ENCODE assay signal across 17 cellular contexts in genomic region chr10:2145486-2145885, GRCh38.
DNase-seq lines count a peak whose midpoint lies in the region; TF ChIP-seq lines count a peak whose summit lies in the region.
"Had no signal": no experiment of that assay in that cellular context is flagged by ENCODE, and none has a peak within 500 bp of the region (broad histone marks: within the 10 kb centered on the region; RNA-seq: fewer than 3 reads in every experiment).

No MANE protein-coding gene starts in this region.

- peaks cover 4% of the 10 kb centered on the region for H3K27me3 Mint-ChIP-seq in glutamatergic neuron (ENCODE audit: unreplicated experiment)
- peaks cover 5% of the 10 kb centered on the region for H3K27me3 Mint-ChIP-seq in neural progenitor cell (ENCODE audit: insufficient read depth, low read depth)

- no peaks in the 10 kb centered on the region for H3K27me3 ChIP-seq in BLaER1
- H3K27me3 ChIP-seq in KMS-11 (ENCODE audit: insufficient read depth, low read depth) = no peaks in the 10 kb centered on the region; the same call in 1 of the 2 replicates
- H3K27me3 ChIP-seq in neural progenitor cell = no peaks in the 10 kb centered on the region
- H3K27me3 ChIP-seq in adrenal gland = no peaks in the 10 kb centered on the region

- H3F3A ChIP-seq in neural progenitor cell (ENCODE audit: low read depth) = no peaks in the 10 kb centered on the region

- H3K36me3 Mint-ChIP-seq in glutamatergic neuron (ENCODE audit: unreplicated experiment) = no peaks in the 10 kb centered on the region
- no peaks in the 10 kb centered on the region for H3K36me3 Mint-ChIP-seq in neural progenitor cell
- H3K36me3 Mint-ChIP-seq: CD4-positive, alpha-beta memory T cell had no signal

- H3K4me1 ChIP-seq in BLaER1 (peaks cover 11% of the 10 kb centered on the region; the same call in 1 of the 2 replicates), KMS-11 (ENCODE audit: low read depth, poor library complexity, severe bottlenecking) (peaks cover 18% of the 10 kb centered on the region), neural progenitor cell (peaks cover 24% of the 10 kb centered on the region), adrenal gland (replicated peaks in 1 of 2) (no peaks in the 10 kb centered on the region)

- H3K4me2 ChIP-seq in BLaER1 (0 out of 2 replicates have a peak overlapping the region, but pooled peaks have one; percentile 2), KMS-11 (peak overlapping the region; percentile 52), neural progenitor cell (peak overlapping the region; percentile 37)

- intact Hi-C loops in adrenal gland (cut with DNase I) = no loop called here

- H3K4me1 Mint-ChIP-seq in glutamatergic neuron (ENCODE audit: low read depth, unreplicated experiment) (peaks cover 26% of the 10 kb centered on the region), neural progenitor cell (peaks cover 18% of the 10 kb centered on the region)
- H3K4me1 Mint-ChIP-seq: CD4-positive, alpha-beta memory T cell had no signal

- DNase-seq in glutamatergic neuron (peak; percentile 58), neural progenitor cell (ENCODE audit: low spot score) (peak; percentile 39), activated gamma-delta T cell treated with Interleukin-2 at 50 U/mL for 16 hours (no peak), adrenal gland (no peak), NCI-H510A (lab: John Stamatoyannopoulos, UW) (no peak), CD1c-positive myeloid dendritic cell (ENCODE audit: extremely low spot score) (no peak)
- DNase-seq: 8988T; AML-193; C1 segment of cervical spinal cord; CD4-positive, alpha-beta memory T cell; DMS79; EL; HCEC 1CT; HFFc6 had no signal

- peak overlapping the region; percentile 63 for H3K27ac Mint-ChIP-seq in glutamatergic neuron (ENCODE audit: unreplicated experiment)
- peak overlapping the region; percentile 61 for H3K27ac Mint-ChIP-seq in neural progenitor cell
- H3K27ac Mint-ChIP-seq: CD4-positive, alpha-beta memory T cell; HFFc6 had no signal

- no peak for TF ChIP-seq POLR2A in adrenal gland (IDR thresholded peaks at IDR 0.05)

- WGBS in adrenal gland, 4 donors = 38 to 48% (median 44%) methylated on average over 7 of the region's 7 CpGs

- H3K36me3 ChIP-seq in BLaER1 = no peaks in the 10 kb centered on the region
- no peaks in the 10 kb centered on the region for H3K36me3 ChIP-seq in KMS-11 (ENCODE audit: insufficient read depth)
- H3K36me3 ChIP-seq in neural progenitor cell = no peaks in the 10 kb centered on the region
- no peaks in the 10 kb centered on the region for H3K36me3 ChIP-seq in adrenal gland (replicated peaks in 1 of 2)

- H3K9me3 ChIP-seq in BLaER1 (peaks cover 6% of the 10 kb centered on the region), neural progenitor cell (ENCODE audit: low read depth) (no peaks in the 10 kb centered on the region), adrenal gland (replicated peaks in 1 of 3) (no peaks in the 10 kb centered on the region)

- no peak overlapping the region for H3K4me3 Mint-ChIP-seq in glutamatergic neuron (ENCODE audit: unreplicated experiment)
- no peak overlapping the region for H3K4me3 Mint-ChIP-seq in neural progenitor cell
- H3K4me3 Mint-ChIP-seq: CD4-positive, alpha-beta memory T cell; HFFc6 had no signal

- H3K9me3 Mint-ChIP-seq in glutamatergic neuron (ENCODE audit: unreplicated experiment) = no peaks in the 10 kb centered on the region
- H3K9me3 Mint-ChIP-seq in neural progenitor cell = peaks cover 5% of the 10 kb centered on the region

- no peak overlapping the region for H3K4me3 ChIP-seq in BLaER1
- no peak overlapping the region for H3K4me3 ChIP-seq in KMS-11 (IDR thresholded peaks at IDR 0.05; ENCODE audit: insufficient read depth, low read depth, low read length)
- no peak overlapping the region for H3K4me3 ChIP-seq in neural progenitor cell
- no peak overlapping the region for H3K4me3 ChIP-seq in adrenal gland

- no peaks in the 10 kb centered on the region for H3K79me2 ChIP-seq in KMS-11 (ENCODE audit: insufficient read depth, low read depth)
- H3K79me2 ChIP-seq in neural progenitor cell (ENCODE audit: low read depth) = no peaks in the 10 kb centered on the region

- H3K27ac ChIP-seq in BLaER1 = no peak overlapping the region
- H3K27ac ChIP-seq in KMS-11 = no peak overlapping the region
- H3K27ac ChIP-seq in neural progenitor cell = no peak overlapping the region
- no peak overlapping the region for H3K27ac ChIP-seq in adrenal gland
- H3K27ac ChIP-seq: HL-60 had no signal

- H4K20me1 ChIP-seq in BLaER1 (no peaks in the 10 kb centered on the region), KMS-11 (ENCODE audit: insufficient read depth) (no peaks in the 10 kb centered on the region), neural progenitor cell (ENCODE audit: low read depth) (no peaks in the 10 kb centered on the region)

- H3K9ac ChIP-seq in BLaER1 (no peak overlapping the region), KMS-11 (no peak overlapping the region), neural progenitor cell (no peak overlapping the region)

- no peak overlapping the region for H2AFZ ChIP-seq in KMS-11 (ENCODE audit: low read depth)
- H2AFZ ChIP-seq in neural progenitor cell (replicated peaks) = no peak overlapping the region

- TF ChIP-seq CTCF in KMS-11 (conservative IDR thresholded peaks at IDR 0.05; ENCODE audit: low read depth, low read length) (no peak), glutamatergic neuron (IDR thresholded peaks at IDR 0.05; ENCODE audit: partially characterized antibody, unreplicated experiment) (no peak), neural progenitor cell (IDR thresholded peaks at IDR 0.05) (no peak), adrenal gland (IDR thresholded peaks at IDR 0.05) (no peak)

Comparison
In these comparisons a context has a peak if more than half of its experiments do, and no peak if none do; other contexts are left out.
1. H3K4me2 ChIP-seq: peak in every context shown above with its lines; median percentile 52 in KMS-11; 37 in neural progenitor cell; 2 in BLaER1.
2. DNase-seq: peak in glutamatergic neuron (single experiment) and neural progenitor cell (single experiment); none in activated gamma-delta T cell treated with Interleukin-2 at 50 U/mL for 16 hours (single experiment), adrenal gland (0 of 7), NCI-H510A (single experiment) and CD1c-positive myeloid dendritic cell (single experiment).